ENCODE assay signal across 9 cellular contexts in genomic region chr3:179181993-179182551, GRCh38. TPM values are rescaled to one million over a fixed set of nuclear protein-coding genes. Genes with fewer than 3 reads are reported as not detected.
DNase-seq lines count a peak whose midpoint lies in the region; ATAC-seq and TF ChIP-seq lines count a peak whose summit lies in the region.
"Had no signal": no experiment of that assay in that cellular context is flagged by ENCODE, and none has a peak within 500 bp of the region (broad histone marks: within the 10 kb centered on the region; RNA-seq: fewer than 3 reads in every experiment).

No MANE protein-coding gene starts in this region.

- no peak overlapping the region for H3K4me3 ChIP-seq in skeletal muscle satellite cell (ENCODE audit: low read length)
- no peak overlapping the region for H3K4me3 ChIP-seq in neural progenitor cell

- no peaks in the 10 kb centered on the region for H3K9me3 ChIP-seq in skeletal muscle satellite cell (replicated peaks; ENCODE audit: low read length)
- H3K9me3 ChIP-seq in neural progenitor cell (ENCODE audit: low read depth) = no peaks in the 10 kb centered on the region

- H3K36me3 ChIP-seq in skeletal muscle satellite cell (ENCODE audit: insufficient read depth, low read length) (no peaks in the 10 kb centered on the region), neural progenitor cell (no peaks in the 10 kb centered on the region)

- no peaks in the 10 kb centered on the region for H3F3A ChIP-seq in neural progenitor cell (ENCODE audit: low read depth)

- no peaks in the 10 kb centered on the region for H3K36me3 Mint-ChIP-seq in central memory CD8-positive, alpha-beta T cell (ENCODE audit: insufficient read depth)
- H3K36me3 Mint-ChIP-seq in neural progenitor cell = no peaks in the 10 kb centered on the region

- ATAC-seq in GM21423 (IDR thresholded peaks at IDR 0.05; ENCODE audit: unreplicated experiment) (peak; percentile 39), HG02840 (IDR thresholded peaks at IDR 0.05; ENCODE audit: low FRiP score, unreplicated experiment) (no peak)
- no peak for ATAC-seq in central memory CD8-positive, alpha-beta T cell (replicated peaks; ENCODE audit: extremely low read depth, poor library complexity, severe bottlenecking)
- ATAC-seq: Panc1 had no signal

- DNase-seq in NCI-H226 (peak; percentile 5), neural progenitor cell (ENCODE audit: low spot score) (no peak), NCI-H187 (lab: John Stamatoyannopoulos, UW) (no peak)
- no peak for DNase-seq in central memory CD8-positive, alpha-beta T cell (ENCODE audit: low spot score in 2 of 2)
- DNase-seq: amniotic stem cell had no signal

- peaks cover 42% of the 10 kb centered on the region for H3K4me1 Mint-ChIP-seq in central memory CD8-positive, alpha-beta T cell
- peaks cover 4% of the 10 kb centered on the region for H3K4me1 Mint-ChIP-seq in neural progenitor cell

- TF ChIP-seq CTCF in neural progenitor cell (IDR thresholded peaks at IDR 0.05) = no peak

- H3K4me2 ChIP-seq in skeletal muscle satellite cell (ENCODE audit: low read length) (peak overlapping the region; percentile 55), neural progenitor cell (no peak overlapping the region)

- peaks cover 86% of the 10 kb centered on the region for H3K79me2 ChIP-seq in neural progenitor cell (ENCODE audit: low read depth)

- H3K27ac Mint-ChIP-seq in central memory CD8-positive, alpha-beta T cell (ENCODE audit: low read depth) = peak overlapping the region; percentile 29
- no peak overlapping the region for H3K27ac Mint-ChIP-seq in neural progenitor cell

- no peak overlapping the region for H3K4me3 Mint-ChIP-seq in central memory CD8-positive, alpha-beta T cell
- no peak overlapping the region for H3K4me3 Mint-ChIP-seq in neural progenitor cell

- peak overlapping the region; percentile 49 for H3K9ac ChIP-seq in skeletal muscle satellite cell (ENCODE audit: low read depth, low read length)
- no peak overlapping the region for H3K9ac ChIP-seq in neural progenitor cell

- H3K27me3 Mint-ChIP-seq in central memory CD8-positive, alpha-beta T cell = no peaks in the 10 kb centered on the region
- H3K27me3 Mint-ChIP-seq in neural progenitor cell (ENCODE audit: insufficient read depth, low read depth) = no peaks in the 10 kb centered on the region

- no peaks in the 10 kb centered on the region for H3K27me3 ChIP-seq in skeletal muscle satellite cell (ENCODE audit: control insufficient read depth, insufficient read depth, low read length)
- no peaks in the 10 kb centered on the region for H3K27me3 ChIP-seq in neural progenitor cell

- peaks cover 38% of the 10 kb centered on the region for H4K20me1 ChIP-seq in neural progenitor cell (ENCODE audit: low read depth)

- H3K4me1 ChIP-seq in skeletal muscle satellite cell (ENCODE audit: control insufficient read depth, insufficient read depth, low read length) (peaks cover 49% of the 10 kb centered on the region), neural progenitor cell (peaks cover 18% of the 10 kb centered on the region)

- H3K9me3 Mint-ChIP-seq in central memory CD8-positive, alpha-beta T cell = no peaks in the 10 kb centered on the region
- H3K9me3 Mint-ChIP-seq in neural progenitor cell = no peaks in the 10 kb centered on the region

- H3K27ac ChIP-seq in neural progenitor cell = no peak overlapping the region

- H2AFZ ChIP-seq in neural progenitor cell (replicated peaks) = no peak overlapping the region

RNA-seq across cellular contexts. Expression of gene PIK3CA, which starts 33.9 kb away (rescaled TPM):
- total RNA-seq in skeletal muscle satellite cell (2012; rRNA removed) = 17.7 and 19.5 TPM in 2 replicates
- 14.1 and 24.5 TPM in 2 replicates for total RNA-seq in neural progenitor cell (ENCODE audit: low replicate concordance)
